Comparison of ENCODE assay signal across 20 cellular contexts in genomic region chr3:11422291-11422690, GRCh38.
DNase-seq lines count a peak whose midpoint lies in the region; ATAC-seq, FAIRE-seq and TF ChIP-seq lines count a peak whose summit lies in the region.
"Had no signal": no experiment of that assay in that cellular context is flagged by ENCODE, and none has a peak within 500 bp of the region (broad histone marks: within the 10 kb centered on the region; RNA-seq: fewer than 3 reads in every experiment).

No MANE protein-coding gene starts in this region.

- peak overlapping the region; percentile 21 to 70 (median 42) for H3K27ac Mint-ChIP-seq in nephron
- H3K27ac Mint-ChIP-seq: B cell; CD4-positive, CD25-positive, alpha-beta regulatory T cell; CD8-positive, alpha-beta T cell; HFFc6 had no signal

- no peaks in the 10 kb centered on the region for H3K27me3 ChIP-seq in DND-41 (ENCODE audit: insufficient read depth, low read length, poor library complexity)
- H3K27me3 ChIP-seq: BLaER1 had no signal

- no peaks in the 10 kb centered on the region for H3K4me1 ChIP-seq in DND-41 (ENCODE audit: insufficient read depth, low read length)
- H3K4me1 ChIP-seq: BLaER1 had no signal

- TF ChIP-seq CTCF in DND-41 (IDR thresholded peaks at IDR 0.05; ENCODE audit: borderline replicate concordance, extremely low read depth, low read length, poor library complexity, severe bottlenecking) (no peak), nephron (IDR thresholded peaks at IDR 0.05; ENCODE audit: unreplicated experiment in 3 of 3) (no peak)

- peak; percentile 65 for ATAC-seq in DND-41 (ENCODE audit: insufficient read depth, low read depth)
- ATAC-seq: CD8-positive, alpha-beta T cell had no signal

- no peak overlapping the region for H3K4me3 ChIP-seq in DND-41 (ENCODE audit: low read depth in 1 of 2, low read length in 2 of 2)
- no peak overlapping the region for H3K4me3 ChIP-seq in Jurkat, Clone E6-1 (ENCODE audit: low read length)
- H3K4me3 ChIP-seq: BLaER1, HAP-1 had no signal

- H2AFZ ChIP-seq in DND-41 (ENCODE audit: low read depth, low read length) = no peak overlapping the region

- intact Hi-C loops in cardiac septum (cut with DNase I) = no loop called here

- no peak overlapping the region for H3K27ac ChIP-seq in DND-41 (ENCODE audit: low read length)
- H3K27ac ChIP-seq: BLaER1, C4-2B had no signal

- H3K36me3 ChIP-seq in DND-41 (ENCODE audit: insufficient read depth, low read length) = 0 out of 2 replicates have a peak, but pooled peaks cover 5% of the 10 kb centered on the region
- H3K36me3 ChIP-seq: HAP-1 had no signal

- no peaks in the 10 kb centered on the region for H4K20me1 ChIP-seq in DND-41 (ENCODE audit: insufficient read depth, low read length)
- H4K20me1 ChIP-seq: BLaER1 had no signal

- no peaks in the 10 kb centered on the region for H3K27me3 Mint-ChIP-seq in nephron (ENCODE audit: low read depth)
- H3K27me3 Mint-ChIP-seq: B cell; CD4-positive, CD25-positive, alpha-beta regulatory T cell had no signal

- no peak for DNase-seq in DND-41
- peak; percentile 60 for DNase-seq in Jurkat, Clone E6-1 (ENCODE audit: low read depth, low spot score)
- DNase-seq in GM12891 (ENCODE audit: insufficient read length, low spot score) = no peak
- no peak for DNase-seq in cardiac septum (ENCODE audit: low spot score)
- DNase-seq in HUDEP-2 (lab: John Stamatoyannopoulos, UW; ENCODE audit: unreplicated experiment in 76 of 76) = no peak
- DNase-seq: CD4-positive, CD25-positive, alpha-beta regulatory T cell; CD8-positive, alpha-beta T cell; DMS 273 treated with DMSO at 0.1 percent for 48 hours; DMS79; GF-D8; GOT3; HFFc6 had no signal

- H3K9me3 Mint-ChIP-seq in nephron = no peaks in the 10 kb centered on the region
- H3K9me3 Mint-ChIP-seq: CD8-positive, alpha-beta T cell; HFFc6 had no signal

- no peak overlapping the region for H3K9ac ChIP-seq in DND-41 (ENCODE audit: low read depth, low read length)
- H3K9ac ChIP-seq: BLaER1 had no signal

- peaks cover 23% of the 10 kb centered on the region for H3K4me1 Mint-ChIP-seq in nephron
- H3K4me1 Mint-ChIP-seq: B cell had no signal

- H3K79me2 ChIP-seq in DND-41 (ENCODE audit: insufficient read depth, low read length) = no peaks in the 10 kb centered on the region

- no peak overlapping the region for H3K4me3 Mint-ChIP-seq in nephron
- H3K4me3 Mint-ChIP-seq: B cell; CD4-positive, CD25-positive, alpha-beta regulatory T cell; CD8-positive, alpha-beta T cell; HFFc6 had no signal

- no peak for FAIRE-seq in GM12891 (lab: Jason Lieb, UNC)
- FAIRE-seq: D721Med, GM12892, H54 had no signal

- no peak for TF ChIP-seq POLR2A in GM12891 (IDR thresholded peaks at IDR 0.05; ENCODE audit: low read depth, low read length)

- H3K4me2 ChIP-seq in DND-41 (ENCODE audit: insufficient read depth, low read length) = no peak overlapping the region
- H3K4me2 ChIP-seq: BLaER1 had no signal

- no peaks in the 10 kb centered on the region for H3K9me3 ChIP-seq in DND-41 (ENCODE audit: insufficient read depth, low read length, severe bottlenecking)
- H3K9me3 ChIP-seq: HAP-1 had no signal

- H3K36me3 Mint-ChIP-seq in nephron (ENCODE audit: low read depth) = peaks cover 16% of the 10 kb centered on the region

TF ChIP-seq in GM12891, 5 proteins besides CTCF, POLR2A, EP300 and RAD21:
- TF ChIP-seq POU2F2 (IDR thresholded peaks at IDR 0.05; ENCODE audit: low read depth, low read length) (no peak), POLR2AphosphoS5 (IDR thresholded peaks at IDR 0.05; ENCODE audit: low read depth, low read length) (no peak), TAF1 (IDR thresholded peaks at IDR 0.05; ENCODE audit: low read depth, low read length) (no peak), SPI1 (IDR thresholded peaks at IDR 0.05; ENCODE audit: low read depth, low read length) (no peak), PAX5 (IDR thresholded peaks at IDR 0.05; ENCODE audit: insufficient read depth, low read length, severe bottlenecking) (no peak)
